ENCODE assay signal across 9 cellular contexts in the genomic region with DNA sequence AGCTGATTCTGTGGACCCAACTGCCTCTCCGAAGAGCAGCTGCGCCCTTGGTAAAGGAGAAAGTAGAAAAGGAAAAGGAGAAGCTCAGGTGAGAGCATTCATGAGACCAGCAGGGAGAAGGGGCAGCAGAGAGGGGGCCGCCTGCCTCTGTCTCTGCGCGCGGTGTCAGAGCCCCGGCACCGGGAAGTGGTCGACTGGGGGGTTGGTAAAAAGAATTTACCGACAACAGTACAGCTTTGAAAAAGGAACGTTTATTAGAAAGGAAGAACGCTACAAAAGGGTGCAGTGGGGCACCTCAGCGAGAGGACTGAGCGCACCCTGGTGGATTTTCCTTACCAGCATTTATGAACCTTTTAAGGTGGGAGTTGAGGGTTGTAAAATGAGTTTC.
A peak's percentile ranks its signal among the peaks of the same experiment; 100 is the strongest.
DNase-seq lines count a peak whose midpoint lies in the region; ATAC-seq and TF ChIP-seq lines count a peak whose summit lies in the region.
"Had no signal": no experiment of that assay in that cellular context is flagged by ENCODE, and none has a peak within 500 bp of the region (broad histone marks: within the 10 kb centered on the region; RNA-seq: fewer than 3 reads in every experiment).

No MANE protein-coding gene starts in this region.

- peak overlapping the region; percentile 42 for H3K27ac ChIP-seq in OCI-LY7 (ENCODE audit: low read depth, low read length, poor library complexity, severe bottlenecking)
- H3K27ac ChIP-seq in heart left ventricle: peak overlapping the region in 1 of 12 donors; percentile 59
- H3K27ac ChIP-seq in smooth muscle cell (ENCODE audit: low read depth): no peak overlapping the region
- H3K27ac ChIP-seq: SJSA1 had no signal

- TF ChIP-seq POLR2A in heart left ventricle (IDR thresholded peaks at IDR 0.05): no peak

- H3K4me1 Mint-ChIP-seq in Caco-2 (ENCODE audit: low read depth, unreplicated experiment): peaks cover 12% of the 10 kb centered on the region

- intact Hi-C loops in Caco-2 (cut with micrococcal nuclease; ENCODE audit: unreplicated experiment) (loop anchor here (1.0 to 10.0 kb wide), 5 partner anchors 13 to 513 kb away; no protein-coding TSS in a partner anchor), OCI-LY7 (cut with micrococcal nuclease; ENCODE audit: unreplicated experiment) (loop anchor here (1.0 to 10.0 kb wide), 5 partner anchors 139 to 513 kb away; a partner anchor contains a TSS), heart left ventricle (cut with DNase I) (loop anchor here (1.0 to 10.0 kb wide), 9 partner anchors 245 to 513 kb away; no protein-coding TSS in a partner anchor)

- no peaks in the 10 kb centered on the region for H3K4me1 ChIP-seq in Caco-2
- peaks cover 15% of the 10 kb centered on the region for H3K4me1 ChIP-seq in OCI-LY7 (ENCODE audit: insufficient read depth, low read length, poor library complexity, severe bottlenecking)
- H3K4me1 ChIP-seq in heart left ventricle: peaks cover 0 to 10% (median 0%) of the 10 kb centered on the region in 12 donors
- H3K4me1 ChIP-seq in smooth muscle cell (ENCODE audit: low read depth): no peaks in the 10 kb centered on the region
- H3K4me1 ChIP-seq: SJSA1 had no signal

- H3K27me3 Mint-ChIP-seq in Caco-2 (ENCODE audit: insufficient read depth, unreplicated experiment): peaks cover 8% of the 10 kb centered on the region

- 13 to 31% (median 20%) methylated on average over 14 of the region's 14 CpGs for WGBS in heart left ventricle, 4 donors
- WGBS in smooth muscle cell (ENCODE audit: low lambda C conversion rate): 19% methylated on average over 14 of the region's 14 CpGs

- no peaks in the 10 kb centered on the region for H3K9me2 ChIP-seq in OCI-LY7 (ENCODE audit: insufficient read depth, low read length)

- CTCF ChIA-PET in Caco-2 (lab: Charles Lee): interaction anchor here (0.6 to 2.2 kb wide), 40 partner anchors 8 to 599 kb away, joined by 3 to 72 read pairs (median 4); a partner anchor contains a TSS
- CTCF ChIA-PET in OCI-LY7 (lab: Charles Lee; ENCODE audit: unreplicated experiment): interaction anchor here (0.7 to 2.8 kb wide), 12 partner anchors 10 to 512 kb away, joined by 3 to 27 read pairs (median 4); no protein-coding TSS in a partner anchor

- H3K79me2 ChIP-seq in OCI-LY7 (ENCODE audit: insufficient read depth, low read depth, low read length) (no peaks in the 10 kb centered on the region), smooth muscle cell (ENCODE audit: low read depth) (no peaks in the 10 kb centered on the region)

- H3K9me3 Mint-ChIP-seq in Caco-2 (ENCODE audit: unreplicated experiment): no peaks in the 10 kb centered on the region

- H3K4me2 ChIP-seq in OCI-LY7 (ENCODE audit: low read length) (peak overlapping the region; percentile 74), smooth muscle cell (peak overlapping the region; percentile 85)

- H4K20me1 ChIP-seq in OCI-LY7 (ENCODE audit: insufficient read depth, low read length) (no peaks in the 10 kb centered on the region), smooth muscle cell (ENCODE audit: low read depth) (no peaks in the 10 kb centered on the region)

- ATAC-seq in GM19463 (IDR thresholded peaks at IDR 0.05; ENCODE audit: unreplicated experiment) (peak; percentile 35), heart left ventricle (peak; percentile 28 to 64 (median 42))

- DNase-seq in Caco-2 (peak in 1 of 2 experiments; percentile 44), HK-2 (ENCODE audit: unreplicated experiment) (peak; percentile 45), OCI-LY7 (ENCODE audit: low spot score) (peak; percentile 76), heart left ventricle (no peak), smooth muscle cell (lab: John Stamatoyannopoulos, UW; ENCODE audit: unreplicated experiment) (no peak), A172 (ENCODE audit: low spot score) (no peak)
- peak; percentile 14 for DNase-seq in activated gamma-delta T cell treated with anti-CD3 and anti-CD28 coated beads, Interleukin-2, amount 50 U/mL, for 16 hours (ENCODE audit: low read depth)

- H3K36me3 ChIP-seq in Caco-2 (ENCODE audit: control insufficient read depth, insufficient read depth, low read length) (no peaks in the 10 kb centered on the region), OCI-LY7 (ENCODE audit: insufficient read depth, low read length) (no peaks in the 10 kb centered on the region), heart left ventricle (no peaks in the 10 kb centered on the region), smooth muscle cell (ENCODE audit: low read depth) (no peaks in the 10 kb centered on the region)
- H3K36me3 ChIP-seq: SJSA1 had no signal

- H2AFZ ChIP-seq in OCI-LY7 (ENCODE audit: low read length) (peak overlapping the region; percentile 88), smooth muscle cell (ENCODE audit: low read depth) (peak overlapping the region; percentile 93)

- POLR2A ChIA-PET in Caco-2 (lab: Charles Lee) (no interaction called here), OCI-LY7 (lab: Charles Lee) (interaction anchor here (0.7 to 1.8 kb wide), 10 partner anchors 12 to 1388 kb away, joined by 3 to 6 read pairs (median 4); no protein-coding TSS in a partner anchor)

- peak overlapping the region; percentile 79 for H3K4me3 Mint-ChIP-seq in Caco-2 (ENCODE audit: unreplicated experiment)

- H3K36me3 Mint-ChIP-seq in Caco-2 (ENCODE audit: insufficient read depth, unreplicated experiment): no peaks in the 10 kb centered on the region

- H3K27me3 ChIP-seq in Caco-2 (replicated peaks; ENCODE audit: control insufficient read depth, insufficient read depth, low read length) (no peaks in the 10 kb centered on the region; the same call in 1 of the 2 replicates), heart left ventricle (no peaks in the 10 kb centered on the region), smooth muscle cell (ENCODE audit: low read depth) (no peaks in the 10 kb centered on the region)
- H3K27me3 ChIP-seq: SJSA1 had no signal

- H3K9me3 ChIP-seq in Caco-2 (no peaks in the 10 kb centered on the region), OCI-LY7 (ENCODE audit: low read length) (no peaks in the 10 kb centered on the region), heart left ventricle (no peaks in the 10 kb centered on the region), smooth muscle cell (replicated peaks; ENCODE audit: low read depth) (no peaks in the 10 kb centered on the region)
- H3K9me3 ChIP-seq: SJSA1 had no signal

- no TSS peak for BruUV-seq in Caco-2 (replicated peaks; lab: Mats Ljungman, UMichigan)
- no TSS peak for BruUV-seq in OCI-LY7 (replicated peaks; lab: Mats Ljungman, UMichigan)

- H3F3A ChIP-seq in smooth muscle cell (ENCODE audit: low read depth): no peaks in the 10 kb centered on the region

- TF ChIP-seq CTCF in Caco-2 (IDR thresholded peaks at IDR 0.05; ENCODE audit: insufficient read depth in 1 of 2, low read depth in 1 of 2, low read length in 1 of 2, severe bottlenecking in 1 of 2, unreplicated experiment in 1 of 2) (peak; percentile 49 to 56), OCI-LY7 (conservative IDR thresholded peaks at IDR 0.05; ENCODE audit: low read length) (peak; percentile 69), heart left ventricle (IDR thresholded peaks at IDR 0.05) (peak in 5 of 12 donors; percentile 8 to 36 (median 26)), smooth muscle cell (IDR thresholded peaks at IDR 0.05; ENCODE audit: borderline replicate concordance, insufficient read depth, poor library complexity, severe bottlenecking) (peak; percentile 34)

- peak overlapping the region; percentile 60 for H3K27ac Mint-ChIP-seq in Caco-2 (ENCODE audit: unreplicated experiment)

- no peak overlapping the region for H3K9ac ChIP-seq in smooth muscle cell (ENCODE audit: low read depth)

- H3K4me3 ChIP-seq in Caco-2 (ENCODE audit: low read depth, low read length): peak overlapping the region; percentile 31
- H3K4me3 ChIP-seq in OCI-LY7 (ENCODE audit: low read depth, low read length, poor library complexity, severe bottlenecking): peak overlapping the region; percentile 58
- H3K4me3 ChIP-seq in heart left ventricle: peak overlapping the region in 10 of 12 donors; percentile 11 to 47 (median 31)
- H3K4me3 ChIP-seq in smooth muscle cell: peak overlapping the region; percentile 52
- H3K4me3 ChIP-seq: SJSA1 had no signal

Comparison
In these comparisons a context has a peak if more than half of its experiments do, and no peak if none do; other contexts are left out.
1. DNase-seq: peak in HK-2 (single experiment), OCI-LY7 (single experiment) and activated gamma-delta T cell treated with anti-CD3 and anti-CD28 coated beads, Interleukin-2, amount 50 U/mL, for 16 hours (single experiment); none in heart left ventricle (0 of 5), smooth muscle cell (single experiment) and A172 (single experiment).
2. Peak in every context shown above with its lines, with median percentiles within 50 percentile points of each other: H3K4me3 ChIP-seq.